13 cellular contexts compared by ENCODE assay signal in the genomic region with DNA sequence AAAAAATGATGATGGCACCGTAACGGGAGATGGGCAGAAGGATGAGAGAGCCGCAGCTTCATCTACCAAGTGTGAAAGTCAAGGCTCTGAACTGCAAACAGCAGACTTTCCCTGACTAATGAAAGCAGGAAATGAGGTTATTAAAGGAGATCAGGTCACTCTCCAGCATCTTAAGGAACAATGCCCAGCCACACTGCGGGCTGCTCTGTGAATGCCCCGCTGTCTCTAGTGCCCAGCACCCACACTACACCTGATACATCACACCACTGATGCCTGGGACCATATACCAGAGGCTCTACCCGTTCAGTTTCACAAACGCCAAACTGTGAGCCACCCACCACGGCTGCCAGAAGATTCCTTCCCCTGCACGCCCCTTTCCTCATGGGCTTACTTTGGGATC.
A peak's percentile ranks its signal among the peaks of the same experiment; 100 is the strongest.
DNase-seq lines count a peak whose midpoint lies in the region; FAIRE-seq and TF ChIP-seq lines count a peak whose summit lies in the region.
"Had no signal": no experiment of that assay in that cellular context is flagged by ENCODE, and none has a peak within 500 bp of the region (broad histone marks: within the 10 kb centered on the region; RNA-seq: fewer than 3 reads in every experiment).

No MANE protein-coding gene starts in this region.

- no peak overlapping the region for H3K9ac ChIP-seq in endothelial cell of umbilical vein (replicated peaks; ENCODE audit: extremely low read depth, insufficient read depth, low read length)

- DNase-seq in A673 (ENCODE audit: low spot score) (peak; percentile 5), NCI-H524 treated with DMSO at 0.1 percent for 48 hours (lab: John Stamatoyannopoulos, UW) (peak; percentile 27), endothelial cell of umbilical vein (ENCODE audit: low read depth, low spot score) (peak; percentile 27), osteocyte (ENCODE audit: extremely low spot score, unreplicated experiment) (peak; percentile 59), NCI-H187 treated with DMSO at 0.1 percent for 48 hours (lab: John Stamatoyannopoulos, UW) (no peak), GM19239 (ENCODE audit: insufficient read length, low spot score) (no peak), frontal cortex (ENCODE audit: low spot score in 2 of 2) (no peak)
- DNase-seq: GDM1, H7, Kasumi-1, NCI-H2081 treated with DMSO at 0.1 percent for 48 hours had no signal

- H3K27ac ChIP-seq in A673 (ENCODE audit: low read depth, low read length, poor library complexity, severe bottlenecking) (no peak overlapping the region), endothelial cell of umbilical vein (ENCODE audit: insufficient read depth, low read depth, low read length) (no peak overlapping the region)

- no peaks in the 10 kb centered on the region for H4K20me1 ChIP-seq in endothelial cell of umbilical vein (replicated peaks; ENCODE audit: control insufficient read depth, extremely low read depth, insufficient read depth, low read length)

- H3K4me1 Mint-ChIP-seq in osteocyte (ENCODE audit: unreplicated experiment) = no peaks in the 10 kb centered on the region
- H3K4me1 Mint-ChIP-seq: B cell had no signal

- H3K9me3 Mint-ChIP-seq in osteocyte (ENCODE audit: unreplicated experiment) = no peaks in the 10 kb centered on the region

- H3K36me3 Mint-ChIP-seq in osteocyte (ENCODE audit: unreplicated experiment) = no peaks in the 10 kb centered on the region

- H3K4me2 ChIP-seq in endothelial cell of umbilical vein (ENCODE audit: insufficient read depth, low read length) = peak overlapping the region; percentile 22

- H2AFZ ChIP-seq in endothelial cell of umbilical vein (ENCODE audit: low read depth, low read length) = no peak overlapping the region

- TF ChIP-seq POLR2A in endothelial cell of umbilical vein (IDR thresholded peaks at IDR 0.05; ENCODE audit: low read depth, low read length) = no peak

- H3K4me3 ChIP-seq in A673 (ENCODE audit: low read depth, low read length, poor library complexity, severe bottlenecking) = no peak overlapping the region
- H3K4me3 ChIP-seq in endothelial cell of umbilical vein (replicated peaks in 1 of 3; ENCODE audit: insufficient read depth in 1 of 3, low read depth in 1 of 3, low read length in 3 of 3) = no peak overlapping the region

- FAIRE-seq in endothelial cell of umbilical vein (lab: Jason Lieb, UNC) = peak; percentile 59
- no peak for FAIRE-seq in GM19239 (lab: Jason Lieb, UNC)
- FAIRE-seq in frontal cortex (lab: Jason Lieb, UNC) = no peak
- FAIRE-seq: D721Med had no signal

- no peak overlapping the region for H3K4me3 Mint-ChIP-seq in osteocyte (ENCODE audit: unreplicated experiment)
- H3K4me3 Mint-ChIP-seq: B cell had no signal

- no peaks in the 10 kb centered on the region for H3K9me3 ChIP-seq in A673 (ENCODE audit: low read depth, low read length, poor library complexity, severe bottlenecking)
- no peaks in the 10 kb centered on the region for H3K9me3 ChIP-seq in endothelial cell of umbilical vein (replicated peaks; ENCODE audit: control insufficient read depth, insufficient read depth, low read length)

- CTCF ChIA-PET in A673 (lab: Charles Lee) = no interaction called here
- CTCF ChIA-PET in endothelial cell of umbilical vein (lab: Charles Lee) = interaction anchor here (1.0 to 1.5 kb wide), 2 partner anchors 10 to 51 kb away, joined by 4 to 5 read pairs; no protein-coding TSS in a partner anchor

- no peaks in the 10 kb centered on the region for H3K79me2 ChIP-seq in endothelial cell of umbilical vein (ENCODE audit: control insufficient read depth, insufficient read depth, low read length)

- no peak overlapping the region for H3K27ac Mint-ChIP-seq in osteocyte (ENCODE audit: unreplicated experiment)
- H3K27ac Mint-ChIP-seq: B cell had no signal

- dilution Hi-C loops in endothelial cell of umbilical vein (cut with MboI; ENCODE audit: extremely low pct_ligation_motif_present, low sequenced_read_pairs) = no loop called here

- intact Hi-C loops in A673 (cut with micrococcal nuclease; ENCODE audit: unreplicated experiment) = no loop called here
- intact Hi-C loops in endothelial cell of umbilical vein (cut with micrococcal nuclease) = no loop called here

- no peak for TF ChIP-seq CTCF in A673 (conservative IDR thresholded peaks at IDR 0.05; ENCODE audit: low read depth, low read length)
- no peak for TF ChIP-seq CTCF in endothelial cell of umbilical vein (IDR thresholded peaks at IDR 0.05; ENCODE audit: extremely low read depth in 1 of 2, insufficient read depth in 1 of 2, low read depth in 1 of 2, low read length in 2 of 2)
- TF ChIP-seq CTCF in osteocyte (IDR thresholded peaks at IDR 0.05) = no peak

- BruUV-seq in A673 (replicated peaks; lab: Mats Ljungman, UMichigan) = no TSS peak
- no TSS peak for BruUV-seq in endothelial cell of umbilical vein (replicated peaks; lab: Mats Ljungman, UMichigan)

- H3K27me3 Mint-ChIP-seq in osteocyte (ENCODE audit: unreplicated experiment) = no peaks in the 10 kb centered on the region

- H3K9me1 ChIP-seq in endothelial cell of umbilical vein (replicated peaks; ENCODE audit: control insufficient read depth, extremely low read depth, insufficient read depth, low read length) = no peaks in the 10 kb centered on the region

- POLR2A ChIA-PET in A673 (lab: Charles Lee; ENCODE audit: low non-redundant PET) (no interaction called here), endothelial cell of umbilical vein (lab: Charles Lee) (no interaction called here)

- H3K36me3 ChIP-seq in A673 (ENCODE audit: insufficient read depth, low read length, poor library complexity, severe bottlenecking) (no peaks in the 10 kb centered on the region), endothelial cell of umbilical vein (ENCODE audit: control insufficient read depth in 2 of 2, extremely low read depth in 1 of 2, insufficient read depth in 2 of 2, low read length in 2 of 2) (no peaks in the 10 kb centered on the region)

- no peaks in the 10 kb centered on the region for H3K27me3 ChIP-seq in A673 (replicated peaks; ENCODE audit: insufficient read depth, low read depth, low read length, poor library complexity)
- H3K27me3 ChIP-seq in endothelial cell of umbilical vein (ENCODE audit: control insufficient read depth in 2 of 2, insufficient read depth in 2 of 2, low read length in 2 of 2) = no peaks in the 10 kb centered on the region

- H3K4me1 ChIP-seq in A673 (ENCODE audit: insufficient read depth, low read length, poor library complexity, severe bottlenecking) = no peaks in the 10 kb centered on the region
- H3K4me1 ChIP-seq in endothelial cell of umbilical vein (ENCODE audit: control insufficient read depth, extremely low read depth, insufficient read depth, low read length) = peaks cover 13% of the 10 kb centered on the region

TF ChIP-seq in endothelial cell of umbilical vein, 7 proteins besides CTCF, POLR2A, EP300 and RAD21:
- TF ChIP-seq JUN (IDR thresholded peaks at IDR 0.05; ENCODE audit: borderline replicate concordance, insufficient read depth, insufficient read length, low read depth) (no peak), POLR2AphosphoS5 (IDR thresholded peaks at IDR 0.05; ENCODE audit: insufficient read depth, low read depth, low read length) (no peak), GATA2 (IDR thresholded peaks at IDR 0.05; ENCODE audit: insufficient read depth, insufficient read length, low read depth, low read length) (no peak), FOS (IDR thresholded peaks at IDR 0.05; ENCODE audit: borderline replicate concordance, insufficient read depth, low read length) (no peak), MYC (IDR thresholded peaks at IDR 0.05; ENCODE audit: low read depth, low read length) (no peak)
- TF ChIP-seq, protein P1, sequence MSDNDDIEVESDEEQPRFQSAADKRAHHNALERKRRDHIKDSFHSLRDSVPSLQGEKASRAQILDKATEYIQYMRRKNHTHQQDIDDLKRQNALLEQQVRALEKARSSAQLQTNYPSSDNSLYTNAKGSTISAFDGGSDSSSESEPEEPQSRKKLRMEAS (IDR thresholded peaks at IDR 0.05; ENCODE audit: insufficient read depth, insufficient read length) = no peak

Comparison
In these comparisons a context has a peak if more than half of its experiments do, and no peak if none do; other contexts are left out.
1. DNase-seq: peak in A673 (single experiment), NCI-H524 treated with DMSO at 0.1 percent for 48 hours (single experiment), endothelial cell of umbilical vein (single experiment) and osteocyte (single experiment); none in NCI-H187 treated with DMSO at 0.1 percent for 48 hours (single experiment), GM19239 (single experiment) and frontal cortex (0 of 2).